In the genomic region with DNA sequence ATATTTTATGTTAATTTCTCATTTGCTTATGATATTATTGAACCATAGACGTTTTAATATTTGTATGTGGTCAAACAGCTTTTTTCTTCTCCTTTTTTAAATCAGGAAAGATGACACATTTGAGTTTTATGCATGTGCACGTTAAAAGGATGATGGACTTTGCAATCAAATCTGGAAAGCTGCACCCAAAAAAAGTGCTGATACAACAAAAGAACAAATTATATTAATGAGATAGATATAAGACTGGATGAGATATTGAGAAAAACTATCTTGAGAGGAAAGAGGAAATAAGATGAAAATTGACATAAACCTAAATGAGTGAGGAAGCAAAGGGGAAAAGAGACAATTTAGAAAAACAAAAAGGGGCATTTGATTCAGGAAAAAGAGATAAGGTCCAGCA, we compare ENCODE assay signal across 3 cellular contexts.
TF ChIP-seq lines count a peak whose summit lies in the region.

No MANE protein-coding gene starts in this region.

TF ChIP-seq in SK-N-SH, 30 proteins besides CTCF, POLR2A, EP300 and RAD21:
- TF ChIP-seq, protein P1, sequence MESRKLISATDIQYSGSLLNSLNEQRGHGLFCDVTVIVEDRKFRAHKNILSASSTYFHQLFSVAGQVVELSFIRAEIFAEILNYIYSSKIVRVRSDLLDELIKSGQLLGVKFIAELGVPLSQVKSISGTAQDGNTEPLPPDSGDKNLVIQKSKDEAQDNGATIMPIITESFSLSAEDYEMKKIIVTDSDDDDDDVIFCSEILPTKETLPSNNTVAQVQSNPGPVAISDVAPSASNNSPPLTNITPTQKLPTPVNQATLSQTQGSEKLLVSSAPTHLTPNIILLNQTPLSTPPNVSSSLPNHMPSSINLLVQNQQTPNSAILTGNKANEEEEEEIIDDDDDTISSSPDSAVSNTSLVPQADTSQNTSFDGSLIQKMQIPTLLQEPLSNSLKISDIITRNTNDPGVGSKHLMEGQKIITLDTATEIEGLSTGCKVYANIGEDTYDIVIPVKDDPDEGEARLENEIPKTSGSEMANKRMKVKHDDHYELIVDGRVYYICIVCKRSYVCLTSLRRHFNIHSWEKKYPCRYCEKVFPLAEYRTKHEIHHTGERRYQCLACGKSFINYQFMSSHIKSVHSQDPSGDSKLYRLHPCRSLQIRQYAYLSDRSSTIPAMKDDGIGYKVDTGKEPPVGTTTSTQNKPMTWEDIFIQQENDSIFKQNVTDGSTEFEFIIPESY (IDR thresholded peaks at IDR 0.05; ENCODE audit: borderline replicate concordance, low read depth) = no peak
- TF ChIP-seq RXRA (IDR thresholded peaks at IDR 0.05; ENCODE audit: borderline replicate concordance, low read depth) (no peak), MXI1 (IDR thresholded peaks at IDR 0.05; ENCODE audit: low read depth, low read length) (no peak), SIN3A (IDR thresholded peaks at IDR 0.05; ENCODE audit: borderline replicate concordance, low read depth, low read length) (no peak), TCF12 (IDR thresholded peaks at IDR 0.05) (no peak), NRF1 (IDR thresholded peaks at IDR 0.05; ENCODE audit: low read depth, low read length) (no peak), YY1 (IDR thresholded peaks at IDR 0.05; ENCODE audit: low read depth) (no peak), MEF2A (IDR thresholded peaks at IDR 0.05; ENCODE audit: borderline replicate concordance, low read depth) (no peak), SMC3 (IDR thresholded peaks at IDR 0.05; ENCODE audit: low read depth, low read length) (no peak), FOXM1 (IDR thresholded peaks at IDR 0.05; ENCODE audit: low read depth) (no peak), TEAD4 (IDR thresholded peaks at IDR 0.05; ENCODE audit: borderline replicate concordance, insufficient read depth) (no peak), FOXJ3 (CRISPR knock-in tag; IDR thresholded peaks at IDR 0.05) (no peak)
- TF ChIP-seq, protein P2, sequence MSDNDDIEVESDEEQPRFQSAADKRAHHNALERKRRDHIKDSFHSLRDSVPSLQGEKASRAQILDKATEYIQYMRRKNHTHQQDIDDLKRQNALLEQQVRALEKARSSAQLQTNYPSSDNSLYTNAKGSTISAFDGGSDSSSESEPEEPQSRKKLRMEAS (IDR thresholded peaks at IDR 0.05; ENCODE audit: low read depth) = no peak
- TF ChIP-seq, protein P3, sequence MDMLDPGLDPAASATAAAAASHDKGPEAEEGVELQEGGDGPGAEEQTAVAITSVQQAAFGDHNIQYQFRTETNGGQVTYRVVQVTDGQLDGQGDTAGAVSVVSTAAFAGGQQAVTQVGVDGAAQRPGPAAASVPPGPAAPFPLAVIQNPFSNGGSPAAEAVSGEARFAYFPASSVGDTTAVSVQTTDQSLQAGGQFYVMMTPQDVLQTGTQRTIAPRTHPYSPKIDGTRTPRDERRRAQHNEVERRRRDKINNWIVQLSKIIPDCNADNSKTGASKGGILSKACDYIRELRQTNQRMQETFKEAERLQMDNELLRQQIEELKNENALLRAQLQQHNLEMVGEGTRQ (IDR thresholded peaks at IDR 0.05; ENCODE audit: borderline replicate concordance, low read depth, low read length) = no peak

TF ChIP-seq in SK-N-SH treated with all-trans-retinoic acid at 6 μM for 48 hours, 23 proteins besides CTCF, POLR2A, EP300 and RAD21 (continued from another document):
- TF ChIP-seq, protein P4, sequence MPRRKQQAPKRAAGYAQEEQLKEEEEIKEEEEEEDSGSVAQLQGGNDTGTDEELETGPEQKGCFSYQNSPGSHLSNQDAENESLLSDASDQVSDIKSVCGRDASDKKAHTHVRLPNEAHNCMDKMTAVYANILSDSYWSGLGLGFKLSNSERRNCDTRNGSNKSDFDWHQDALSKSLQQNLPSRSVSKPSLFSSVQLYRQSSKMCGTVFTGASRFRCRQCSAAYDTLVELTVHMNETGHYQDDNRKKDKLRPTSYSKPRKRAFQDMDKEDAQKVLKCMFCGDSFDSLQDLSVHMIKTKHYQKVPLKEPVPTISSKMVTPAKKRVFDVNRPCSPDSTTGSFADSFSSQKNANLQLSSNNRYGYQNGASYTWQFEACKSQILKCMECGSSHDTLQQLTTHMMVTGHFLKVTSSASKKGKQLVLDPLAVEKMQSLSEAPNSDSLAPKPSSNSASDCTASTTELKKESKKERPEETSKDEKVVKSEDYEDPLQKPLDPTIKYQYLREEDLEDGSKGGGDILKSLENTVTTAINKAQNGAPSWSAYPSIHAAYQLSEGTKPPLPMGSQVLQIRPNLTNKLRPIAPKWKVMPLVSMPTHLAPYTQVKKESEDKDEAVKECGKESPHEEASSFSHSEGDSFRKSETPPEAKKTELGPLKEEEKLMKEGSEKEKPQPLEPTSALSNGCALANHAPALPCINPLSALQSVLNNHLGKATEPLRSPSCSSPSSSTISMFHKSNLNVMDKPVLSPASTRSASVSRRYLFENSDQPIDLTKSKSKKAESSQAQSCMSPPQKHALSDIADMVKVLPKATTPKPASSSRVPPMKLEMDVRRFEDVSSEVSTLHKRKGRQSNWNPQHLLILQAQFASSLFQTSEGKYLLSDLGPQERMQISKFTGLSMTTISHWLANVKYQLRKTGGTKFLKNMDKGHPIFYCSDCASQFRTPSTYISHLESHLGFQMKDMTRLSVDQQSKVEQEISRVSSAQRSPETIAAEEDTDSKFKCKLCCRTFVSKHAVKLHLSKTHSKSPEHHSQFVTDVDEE (CRISPR knock-in tag; IDR thresholded peaks at IDR 0.05) = no peak
- TF ChIP-seq CSDC2 (CRISPR knock-in tag; IDR thresholded peaks at IDR 0.05) (no peak), TCF4 (CRISPR knock-in tag; IDR thresholded peaks at IDR 0.05; ENCODE audit: borderline replicate concordance) (no peak), ISL1 (CRISPR knock-in tag; IDR thresholded peaks at IDR 0.05) (no peak), ZFP30 (CRISPR knock-in tag; IDR thresholded peaks at IDR 0.05) (no peak), ZFP3 (CRISPR knock-in tag; IDR thresholded peaks at IDR 0.05) (no peak), SNAI2 (CRISPR knock-in tag; IDR thresholded peaks at IDR 0.05) (no peak), TOX (CRISPR knock-in tag; IDR thresholded peaks at IDR 0.05; ENCODE audit: borderline replicate concordance) (no peak), OSR1 (CRISPR knock-in tag; IDR thresholded peaks at IDR 0.05) (no peak)
- TF ChIP-seq, protein P5, sequence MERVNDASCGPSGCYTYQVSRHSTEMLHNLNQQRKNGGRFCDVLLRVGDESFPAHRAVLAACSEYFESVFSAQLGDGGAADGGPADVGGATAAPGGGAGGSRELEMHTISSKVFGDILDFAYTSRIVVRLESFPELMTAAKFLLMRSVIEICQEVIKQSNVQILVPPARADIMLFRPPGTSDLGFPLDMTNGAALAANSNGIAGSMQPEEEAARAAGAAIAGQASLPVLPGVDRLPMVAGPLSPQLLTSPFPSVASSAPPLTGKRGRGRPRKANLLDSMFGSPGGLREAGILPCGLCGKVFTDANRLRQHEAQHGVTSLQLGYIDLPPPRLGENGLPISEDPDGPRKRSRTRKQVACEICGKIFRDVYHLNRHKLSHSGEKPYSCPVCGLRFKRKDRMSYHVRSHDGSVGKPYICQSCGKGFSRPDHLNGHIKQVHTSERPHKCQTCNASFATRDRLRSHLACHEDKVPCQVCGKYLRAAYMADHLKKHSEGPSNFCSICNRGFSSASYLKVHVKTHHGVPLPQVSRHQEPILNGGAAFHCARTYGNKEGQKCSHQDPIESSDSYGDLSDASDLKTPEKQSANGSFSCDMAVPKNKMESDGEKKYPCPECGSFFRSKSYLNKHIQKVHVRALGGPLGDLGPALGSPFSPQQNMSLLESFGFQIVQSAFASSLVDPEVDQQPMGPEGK (CRISPR knock-in tag; IDR thresholded peaks at IDR 0.05; ENCODE audit: borderline replicate concordance) = no peak
- TF ChIP-seq, protein P6, sequence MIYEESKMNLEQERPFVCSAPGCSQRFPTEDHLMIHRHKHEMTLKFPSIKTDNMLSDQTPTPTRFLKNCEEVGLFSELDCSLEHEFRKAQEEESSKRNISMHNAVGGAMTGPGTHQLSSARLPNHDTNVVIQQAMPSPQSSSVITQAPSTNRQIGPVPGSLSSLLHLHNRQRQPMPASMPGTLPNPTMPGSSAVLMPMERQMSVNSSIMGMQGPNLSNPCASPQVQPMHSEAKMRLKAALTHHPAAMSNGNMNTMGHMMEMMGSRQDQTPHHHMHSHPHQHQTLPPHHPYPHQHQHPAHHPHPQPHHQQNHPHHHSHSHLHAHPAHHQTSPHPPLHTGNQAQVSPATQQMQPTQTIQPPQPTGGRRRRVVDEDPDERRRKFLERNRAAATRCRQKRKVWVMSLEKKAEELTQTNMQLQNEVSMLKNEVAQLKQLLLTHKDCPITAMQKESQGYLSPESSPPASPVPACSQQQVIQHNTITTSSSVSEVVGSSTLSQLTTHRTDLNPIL (CRISPR knock-in tag; IDR thresholded peaks at IDR 0.05; ENCODE audit: low read depth) = no peak
- TF ChIP-seq, protein P7, sequence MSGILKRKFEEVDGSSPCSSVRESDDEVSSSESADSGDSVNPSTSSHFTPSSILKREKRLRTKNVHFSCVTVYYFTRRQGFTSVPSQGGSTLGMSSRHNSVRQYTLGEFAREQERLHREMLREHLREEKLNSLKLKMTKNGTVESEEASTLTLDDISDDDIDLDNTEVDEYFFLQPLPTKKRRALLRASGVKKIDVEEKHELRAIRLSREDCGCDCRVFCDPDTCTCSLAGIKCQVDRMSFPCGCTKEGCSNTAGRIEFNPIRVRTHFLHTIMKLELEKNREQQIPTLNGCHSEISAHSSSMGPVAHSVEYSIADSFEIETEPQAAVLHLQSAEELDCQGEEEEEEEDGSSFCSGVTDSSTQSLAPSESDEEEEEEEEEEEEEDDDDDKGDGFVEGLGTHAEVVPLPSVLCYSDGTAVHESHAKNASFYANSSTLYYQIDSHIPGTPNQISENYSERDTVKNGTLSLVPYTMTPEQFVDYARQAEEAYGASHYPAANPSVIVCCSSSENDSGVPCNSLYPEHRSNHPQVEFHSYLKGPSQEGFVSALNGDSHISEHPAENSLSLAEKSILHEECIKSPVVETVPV (CRISPR knock-in tag; IDR thresholded peaks at IDR 0.05) = no peak

TF ChIP-seq in A549, 52 proteins besides CTCF, POLR2A, EP300 and RAD21 (continued from another document):
- TF ChIP-seq, protein P8, sequence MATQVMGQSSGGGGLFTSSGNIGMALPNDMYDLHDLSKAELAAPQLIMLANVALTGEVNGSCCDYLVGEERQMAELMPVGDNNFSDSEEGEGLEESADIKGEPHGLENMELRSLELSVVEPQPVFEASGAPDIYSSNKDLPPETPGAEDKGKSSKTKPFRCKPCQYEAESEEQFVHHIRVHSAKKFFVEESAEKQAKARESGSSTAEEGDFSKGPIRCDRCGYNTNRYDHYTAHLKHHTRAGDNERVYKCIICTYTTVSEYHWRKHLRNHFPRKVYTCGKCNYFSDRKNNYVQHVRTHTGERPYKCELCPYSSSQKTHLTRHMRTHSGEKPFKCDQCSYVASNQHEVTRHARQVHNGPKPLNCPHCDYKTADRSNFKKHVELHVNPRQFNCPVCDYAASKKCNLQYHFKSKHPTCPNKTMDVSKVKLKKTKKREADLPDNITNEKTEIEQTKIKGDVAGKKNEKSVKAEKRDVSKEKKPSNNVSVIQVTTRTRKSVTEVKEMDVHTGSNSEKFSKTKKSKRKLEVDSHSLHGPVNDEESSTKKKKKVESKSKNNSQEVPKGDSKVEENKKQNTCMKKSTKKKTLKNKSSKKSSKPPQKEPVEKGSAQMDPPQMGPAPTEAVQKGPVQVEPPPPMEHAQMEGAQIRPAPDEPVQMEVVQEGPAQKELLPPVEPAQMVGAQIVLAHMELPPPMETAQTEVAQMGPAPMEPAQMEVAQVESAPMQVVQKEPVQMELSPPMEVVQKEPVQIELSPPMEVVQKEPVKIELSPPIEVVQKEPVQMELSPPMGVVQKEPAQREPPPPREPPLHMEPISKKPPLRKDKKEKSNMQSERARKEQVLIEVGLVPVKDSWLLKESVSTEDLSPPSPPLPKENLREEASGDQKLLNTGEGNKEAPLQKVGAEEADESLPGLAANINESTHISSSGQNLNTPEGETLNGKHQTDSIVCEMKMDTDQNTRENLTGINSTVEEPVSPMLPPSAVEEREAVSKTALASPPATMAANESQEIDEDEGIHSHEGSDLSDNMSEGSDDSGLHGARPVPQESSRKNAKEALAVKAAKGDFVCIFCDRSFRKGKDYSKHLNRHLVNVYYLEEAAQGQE (IDR thresholded peaks at IDR 0.05) = no peak
- no peak for TF ChIP-seq ESRRA (IDR thresholded peaks at IDR 0.05; ENCODE audit: borderline replicate concordance, low read length)
